Comparison of ENCODE assay signal across 1 cellular context in the genomic region with DNA sequence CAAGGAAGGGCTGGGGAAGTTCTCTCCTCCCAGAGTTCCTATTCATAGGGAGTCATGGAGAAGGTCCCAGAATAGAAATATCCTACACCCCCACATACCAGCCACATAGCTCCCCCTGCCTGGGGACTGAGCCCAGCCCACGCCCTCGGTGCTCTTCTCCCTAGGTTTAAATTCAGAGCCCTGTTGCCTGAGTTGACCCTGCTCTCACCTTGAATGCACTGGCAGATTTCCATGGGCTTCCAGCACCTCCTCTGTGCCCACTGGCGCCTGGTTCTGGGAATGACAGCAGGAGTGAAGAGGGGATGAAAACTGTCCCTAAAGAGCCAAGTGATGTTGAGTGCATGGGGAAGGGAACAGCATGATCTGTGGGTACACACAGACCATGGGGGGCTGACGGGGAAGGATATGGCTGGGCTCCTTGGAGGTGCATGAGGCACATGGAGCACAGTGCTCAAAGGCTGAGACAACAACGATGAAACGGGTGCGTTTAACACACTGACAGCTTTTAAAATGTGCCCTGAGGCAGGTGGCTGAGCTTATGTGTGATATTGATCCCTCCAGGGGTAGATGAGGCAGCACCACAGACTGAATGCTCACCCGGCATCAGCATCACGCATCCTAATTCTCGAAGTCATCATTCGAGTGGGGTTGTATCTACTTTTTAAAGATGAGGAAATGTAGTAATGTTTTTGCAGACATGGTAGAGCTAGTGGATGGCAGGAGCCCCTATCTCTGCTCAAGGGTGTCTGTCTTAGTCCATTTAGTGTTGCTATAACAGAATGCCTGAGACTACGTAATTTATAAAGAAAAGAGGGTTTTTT.
TF ChIP-seq lines count a peak whose summit lies in the region.

No MANE protein-coding gene starts in this region.

TF ChIP-seq in A549, 52 proteins besides CTCF, POLR2A, EP300 and RAD21 (continued from another document):
- TF ChIP-seq CHD2 (IDR thresholded peaks at IDR 0.05; ENCODE audit: low read length, partially characterized antibody) (no peak), RARB (CRISPR knock-in tag; IDR thresholded peaks at IDR 0.05) (no peak), EHF (CRISPR knock-in tag; IDR thresholded peaks at IDR 0.05) (peak; percentile 8; the same call in 1 of the 2 replicates), ZNF302 (CRISPR knock-in tag; IDR thresholded peaks at IDR 0.05) (no peak), E2F6 (IDR thresholded peaks at IDR 0.05; ENCODE audit: borderline replicate concordance, low read depth) (0 out of 2 replicates have a peak, but pooled peaks have one; percentile 2)
- TF ChIP-seq, protein P1, sequence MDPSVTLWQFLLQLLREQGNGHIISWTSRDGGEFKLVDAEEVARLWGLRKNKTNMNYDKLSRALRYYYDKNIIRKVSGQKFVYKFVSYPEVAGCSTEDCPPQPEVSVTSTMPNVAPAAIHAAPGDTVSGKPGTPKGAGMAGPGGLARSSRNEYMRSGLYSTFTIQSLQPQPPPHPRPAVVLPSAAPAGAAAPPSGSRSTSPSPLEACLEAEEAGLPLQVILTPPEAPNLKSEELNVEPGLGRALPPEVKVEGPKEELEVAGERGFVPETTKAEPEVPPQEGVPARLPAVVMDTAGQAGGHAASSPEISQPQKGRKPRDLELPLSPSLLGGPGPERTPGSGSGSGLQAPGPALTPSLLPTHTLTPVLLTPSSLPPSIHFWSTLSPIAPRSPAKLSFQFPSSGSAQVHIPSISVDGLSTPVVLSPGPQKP (IDR thresholded peaks at IDR 0.05; ENCODE audit: low read depth, low read length): no peak
- TF ChIP-seq, protein P2, sequence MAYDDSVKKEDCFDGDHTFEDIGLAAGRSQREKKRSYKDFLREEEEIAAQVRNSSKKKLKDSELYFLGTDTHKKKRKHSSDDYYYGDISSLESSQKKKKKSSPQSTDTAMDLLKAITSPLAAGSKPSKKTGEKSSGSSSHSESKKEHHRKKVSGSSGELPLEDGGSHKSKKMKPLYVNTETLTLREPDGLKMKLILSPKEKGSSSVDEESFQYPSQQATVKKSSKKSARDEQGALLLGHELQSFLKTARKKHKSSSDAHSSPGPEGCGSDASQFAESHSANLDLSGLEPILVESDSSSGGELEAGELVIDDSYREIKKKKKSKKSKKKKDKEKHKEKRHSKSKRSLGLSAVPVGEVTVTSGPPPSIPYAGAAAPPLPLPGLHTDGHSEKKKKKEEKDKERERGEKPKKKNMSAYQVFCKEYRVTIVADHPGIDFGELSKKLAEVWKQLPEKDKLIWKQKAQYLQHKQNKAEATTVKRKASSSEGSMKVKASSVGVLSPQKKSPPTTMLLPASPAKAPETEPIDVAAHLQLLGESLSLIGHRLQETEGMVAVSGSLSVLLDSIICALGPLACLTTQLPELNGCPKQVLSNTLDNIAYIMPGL (CRISPR knock-in tag; IDR thresholded peaks at IDR 0.05; ENCODE audit: borderline replicate concordance): no peak
